In genomic region chr3:124229836-124230235, GRCh38 we compare ENCODE assay signal across 21 cellular contexts.
DNase-seq lines count a peak whose midpoint lies in the region; FAIRE-seq and TF ChIP-seq lines count a peak whose summit lies in the region.
"Had no signal": no experiment of that assay in that cellular context is flagged by ENCODE, and none has a peak within 500 bp of the region (broad histone marks: within the 10 kb centered on the region; RNA-seq: fewer than 3 reads in every experiment).

No MANE protein-coding gene starts in this region.

- H3K4me1 ChIP-seq in mammary epithelial cell (ENCODE audit: insufficient read depth, low read length) = peaks cover 12% of the 10 kb centered on the region
- H3K4me1 ChIP-seq in keratinocyte (ENCODE audit: control insufficient read depth, extremely low read depth, insufficient read depth, low read length) = peaks cover 7% of the 10 kb centered on the region
- H3K4me1 ChIP-seq: BLaER1, Caco-2 had no signal

- H3K27me3 Mint-ChIP-seq in MCF 10A (ENCODE audit: insufficient read depth, unreplicated experiment) (peaks cover 83% of the 10 kb centered on the region), osteocyte (ENCODE audit: unreplicated experiment) (peaks cover 34% of the 10 kb centered on the region)

- TF ChIP-seq POLR2A in erythroblast (IDR thresholded peaks at IDR 0.05; ENCODE audit: low read length) = no peak

- WGBS in mammary epithelial cell (ENCODE audit: low coverage, missing lambda C conversion rate) = 100% methylated on average over 2 of the region's 2 CpGs

- no peak for FAIRE-seq in keratinocyte (lab: Jason Lieb, UNC)
- FAIRE-seq: A204.1, G401.6, GM12892 had no signal

- in situ Hi-C loops in mammary epithelial cell (cut with MboI; ENCODE audit: low sequenced_read_pairs in 2 of 2) = no loop called here

- no peak overlapping the region for H2AFZ ChIP-seq in mammary epithelial cell (ENCODE audit: low read depth, low read length)
- no peak overlapping the region for H2AFZ ChIP-seq in keratinocyte (ENCODE audit: control insufficient read depth, low read length)

- BruUV-seq in mammary epithelial cell (replicated peaks; lab: Mats Ljungman, UMichigan) = no TSS peak
- no TSS peak for BruUV-seq in MCF 10A (replicated peaks; lab: Mats Ljungman, UMichigan)

- H3K9me3 ChIP-seq in mammary epithelial cell (replicated peaks; ENCODE audit: insufficient read depth, low read length) (no peaks in the 10 kb centered on the region), keratinocyte (ENCODE audit: control insufficient read depth, low read depth, low read length) (no peaks in the 10 kb centered on the region)
- H3K9me3 ChIP-seq: Caco-2 had no signal

- H3K4me3 ChIP-seq in mammary epithelial cell (replicated peaks in 1 of 3; ENCODE audit: insufficient read depth in 1 of 3, low read depth in 2 of 3, low read length in 3 of 3) = no peak overlapping the region
- no peak overlapping the region for H3K4me3 ChIP-seq in keratinocyte (ENCODE audit: control insufficient read depth in 2 of 3, extremely low read depth in 1 of 3, insufficient read depth in 2 of 3, low read depth in 1 of 3, low read length in 3 of 3)
- H3K4me3 ChIP-seq: BLaER1 had no signal

- H3K27me3 ChIP-seq in mammary epithelial cell (ENCODE audit: insufficient read depth, low read length) (no peaks in the 10 kb centered on the region), keratinocyte (ENCODE audit: control insufficient read depth, extremely low read depth, insufficient read depth, low read length) (peaks cover 6% of the 10 kb centered on the region)
- H3K27me3 ChIP-seq: BLaER1 had no signal

- dilution Hi-C loops in mammary epithelial cell (cut with HindIII; ENCODE audit: low sequenced_read_pairs) = no loop called here
- dilution Hi-C loops in keratinocyte (cut with MboI; ENCODE audit: extremely low pct_ligation_motif_present, low sequenced_read_pairs) = no loop called here

- H3K4me3 Mint-ChIP-seq in MCF 10A (ENCODE audit: unreplicated experiment) = no peak overlapping the region
- H3K4me3 Mint-ChIP-seq in osteocyte (ENCODE audit: unreplicated experiment) = no peak overlapping the region
- H3K4me3 Mint-ChIP-seq: B cell; CD4-positive, CD25-positive, alpha-beta regulatory T cell; CD8-positive, alpha-beta T cell had no signal

- H3K4me1 Mint-ChIP-seq in MCF 10A (ENCODE audit: insufficient read depth, unreplicated experiment) (no peaks in the 10 kb centered on the region), osteocyte (ENCODE audit: unreplicated experiment) (no peaks in the 10 kb centered on the region)
- H3K4me1 Mint-ChIP-seq: B cell; CD4-positive, CD25-positive, alpha-beta regulatory T cell had no signal

- no peaks in the 10 kb centered on the region for H4K20me1 ChIP-seq in mammary epithelial cell (ENCODE audit: insufficient read depth, low read length)
- no peaks in the 10 kb centered on the region for H4K20me1 ChIP-seq in keratinocyte (ENCODE audit: control insufficient read depth, extremely low read depth, insufficient read depth, low read length)

- H3K79me2 ChIP-seq in mammary epithelial cell (ENCODE audit: insufficient read depth, low read length) = no peaks in the 10 kb centered on the region
- no peaks in the 10 kb centered on the region for H3K79me2 ChIP-seq in keratinocyte (ENCODE audit: control insufficient read depth, insufficient read depth, low read length)

- CTCF ChIA-PET in mammary epithelial cell (lab: Charles Lee; ENCODE audit: low non-redundant PET) (no interaction called here), MCF 10A (lab: Yijun Ruan, JAX) (no interaction called here)

- H3K4me2 ChIP-seq in mammary epithelial cell (ENCODE audit: insufficient read depth, low read depth, low read length) (peak overlapping the region; percentile 23), keratinocyte (ENCODE audit: control insufficient read depth, extremely low read depth, insufficient read depth, low read depth, low read length) (peak overlapping the region; percentile 32)
- H3K4me2 ChIP-seq: BLaER1 had no signal

- H3K27ac ChIP-seq in mammary epithelial cell (ENCODE audit: insufficient read depth, low read depth, low read length) (no peak overlapping the region), keratinocyte (ENCODE audit: control insufficient read depth, insufficient read depth, low read length) (no peak overlapping the region)
- H3K27ac ChIP-seq: 22Rv1, BLaER1, C4-2B had no signal

- intact Hi-C loops in mammary epithelial cell (cut with micrococcal nuclease) = no loop called here
- intact Hi-C loops in MCF 10A (cut with micrococcal nuclease) = no loop called here

- H3K27ac Mint-ChIP-seq in MCF 10A (ENCODE audit: low read depth, unreplicated experiment) = no peak overlapping the region
- H3K27ac Mint-ChIP-seq in osteocyte (ENCODE audit: unreplicated experiment) = no peak overlapping the region
- H3K27ac Mint-ChIP-seq: B cell; CD4-positive, CD25-positive, alpha-beta regulatory T cell; CD8-positive, alpha-beta T cell had no signal

- no peaks in the 10 kb centered on the region for H3K36me3 Mint-ChIP-seq in MCF 10A (ENCODE audit: insufficient read depth, unreplicated experiment)
- peaks cover 3% of the 10 kb centered on the region for H3K36me3 Mint-ChIP-seq in osteocyte (ENCODE audit: unreplicated experiment)
- H3K36me3 Mint-ChIP-seq: CD4-positive, CD25-positive, alpha-beta regulatory T cell; CD8-positive, alpha-beta T cell had no signal

- TF ChIP-seq CTCF in mammary epithelial cell (conservative IDR thresholded peaks at IDR 0.05 in 1 of 2, IDR thresholded peaks at IDR 0.05 in 1 of 2; ENCODE audit: extremely low read depth in 1 of 2, insufficient read depth in 1 of 2, low read depth in 1 of 2, low read length in 2 of 2) (no peak), MCF 10A (IDR thresholded peaks at IDR 0.05; ENCODE audit: unreplicated experiment) (no peak), keratinocyte (optimal IDR thresholded peaks at IDR 0.05 in 1 of 3, IDR thresholded peaks at IDR 0.05 in 1 of 3, conservative IDR thresholded peaks at IDR 0.05 in 1 of 3; ENCODE audit: extremely low read depth in 1 of 3, insufficient read depth in 2 of 3, low read length in 3 of 3) (no peak), osteocyte (IDR thresholded peaks at IDR 0.05) (no peak)

- POLR2A ChIA-PET in MCF 10A (lab: Yijun Ruan, JAX) = no interaction called here

- DNase-seq in mammary epithelial cell (no peak), MCF 10A (ENCODE audit: unreplicated experiment) (no peak), keratinocyte (ENCODE audit: low read depth, low spot score) (no peak), osteocyte (ENCODE audit: extremely low spot score, unreplicated experiment) (peak; percentile 54), NK-92 (lab: John Stamatoyannopoulos, UW; ENCODE audit: unreplicated experiment) (no peak), erythroblast (lab: John Stamatoyannopoulos, UW) (no peak)
- DNase-seq: Caco-2; CD4-positive, CD25-positive, alpha-beta regulatory T cell; CD8-positive, alpha-beta T cell; DMS153; DND-41; GOT3; H7; HCEC 1CT had no signal

- H3K36me3 ChIP-seq in mammary epithelial cell (ENCODE audit: insufficient read depth, low read length) = no peaks in the 10 kb centered on the region
- no peaks in the 10 kb centered on the region for H3K36me3 ChIP-seq in keratinocyte (ENCODE audit: control insufficient read depth in 2 of 2, extremely low read depth in 1 of 2, insufficient read depth in 2 of 2, low read length in 2 of 2)

- H3K9me3 Mint-ChIP-seq in MCF 10A (ENCODE audit: unreplicated experiment) (no peaks in the 10 kb centered on the region), osteocyte (ENCODE audit: unreplicated experiment) (peaks cover 7% of the 10 kb centered on the region)
- H3K9me3 Mint-ChIP-seq: CD8-positive, alpha-beta T cell had no signal

- H3K9ac ChIP-seq in mammary epithelial cell (ENCODE audit: insufficient read depth, low read length) (no peak overlapping the region), keratinocyte (ENCODE audit: control insufficient read depth, extremely low read depth, insufficient read depth, low read length) (no peak overlapping the region)
- H3K9ac ChIP-seq: BLaER1 had no signal

- no peaks in the 10 kb centered on the region for H3K9me1 ChIP-seq in keratinocyte (ENCODE audit: control insufficient read depth, extremely low read depth, insufficient read depth, low read length)
